ENCODE assay signal across 27 cellular contexts in the genomic region with DNA sequence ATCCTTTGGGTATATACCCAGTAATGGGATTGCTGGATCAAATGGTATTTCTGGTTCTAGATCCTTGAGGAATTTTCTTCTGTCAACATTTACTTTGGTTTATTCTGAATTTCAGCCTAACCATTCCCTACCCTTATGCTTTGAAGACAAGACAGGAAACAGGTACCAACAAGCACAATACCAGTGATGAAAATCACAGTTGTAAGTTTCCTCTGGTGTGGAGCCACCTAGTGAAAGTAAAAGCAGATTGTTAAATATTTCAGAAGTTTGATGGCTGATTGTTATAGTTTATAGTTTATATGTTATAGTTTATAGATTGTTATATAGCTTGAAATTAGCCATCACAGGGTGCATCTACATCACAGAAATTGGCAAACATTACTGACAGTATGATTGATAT.
DNase-seq lines count a peak whose midpoint lies in the region; ATAC-seq, FAIRE-seq and TF ChIP-seq lines count a peak whose summit lies in the region.
"Had no signal": no experiment of that assay in that cellular context is flagged by ENCODE, and none has a peak within 500 bp of the region (broad histone marks: within the 10 kb centered on the region; RNA-seq: fewer than 3 reads in every experiment).

No MANE protein-coding gene starts in this region.

- H4K20me1 ChIP-seq in astrocyte (ENCODE audit: insufficient read depth, low read length), result no peaks in the 10 kb centered on the region

- H3K4me3 ChIP-seq in astrocyte (ENCODE audit: insufficient read depth, low read depth, low read length) (no peak overlapping the region), kidney epithelial cell (ENCODE audit: low read depth, low read length) (no peak overlapping the region)
- H3K4me3 ChIP-seq: dorsolateral prefrontal cortex, gastroesophageal sphincter had no signal

- H3K27ac ChIP-seq in astrocyte (ENCODE audit: low read depth, low read length), result no peak overlapping the region
- H3K27ac ChIP-seq: 22Rv1, dorsolateral prefrontal cortex, gastroesophageal sphincter had no signal

- no peaks in the 10 kb centered on the region for H3K4me1 Mint-ChIP-seq in astrocyte (ENCODE audit: low read depth, unreplicated experiment)
- H3K4me1 Mint-ChIP-seq: activated CD4-positive, alpha-beta T cell treated with anti-CD3 and anti-CD28 coated beads, Interleukin-2, amount 10 ng/mL, durations not matched to agents 24 days and 14 days; activated T-helper 17 cell treated with anti-CD3 and anti-CD28 coated beads, Interleukin-2, amount 50 U/mL, for 72 hours; memory B cell; naive B cell had no signal

- TF ChIP-seq CTCF in LNCAP (IDR thresholded peaks at IDR 0.05) (peak; percentile 14; the same call in 1 of the 2 replicates), astrocyte (IDR thresholded peaks at IDR 0.05; ENCODE audit: insufficient read depth, low read depth, low read length) (no peak), kidney epithelial cell (IDR thresholded peaks at IDR 0.05; ENCODE audit: insufficient read depth, low read length, poor library complexity, severe bottlenecking) (peak; percentile 13)

- peak; percentile 10 for DNase-seq in DMS53 (lab: John Stamatoyannopoulos, UW)
- DNase-seq in DMS53 treated with DMSO at 0.1 percent for 48 hours (lab: John Stamatoyannopoulos, UW; ENCODE audit: unreplicated experiment), result no peak
- peak; percentile 12 for DNase-seq in astrocyte (ENCODE audit: low read depth)
- no peak for DNase-seq in kidney epithelial cell (ENCODE audit: low read depth)
- no peak for DNase-seq in mesenteric fat pad (ENCODE audit: low spot score)
- DNase-seq in NCI-H146 treated with DMSO at 0.1 percent for 48 hours (lab: John Stamatoyannopoulos, UW; ENCODE audit: unreplicated experiment), result no peak
- DNase-seq: activated CD4-positive, alpha-beta T cell treated with anti-CD3 and anti-CD28 coated beads, Interleukin-2, amount 10 ng/mL, durations not matched to agents 24 days and 14 days; BE2C; dorsolateral prefrontal cortex; KBM-7; kidney; naive B cell; NCI-H1048; NCI-H2029 treated with DMSO at 0.1 percent for 48 hours; NCI-H446; right cardiac atrium; SHP77; stimulated activated CD8-positive, alpha-beta memory T cell treated with anti-CD3 and anti-CD28 coated beads, Interleukin-4, amount 100 ng/mL, for 48 hours; T-helper 1 cell had no signal

- no peak overlapping the region for H3K27ac Mint-ChIP-seq in astrocyte (ENCODE audit: unreplicated experiment)
- H3K27ac Mint-ChIP-seq: activated CD4-positive, alpha-beta T cell treated with anti-CD3 and anti-CD28 coated beads, Interleukin-2, amount 10 ng/mL, durations not matched to agents 24 days and 14 days; activated naive CD8-positive, alpha-beta T cell; activated T-helper 17 cell treated with anti-CD3 and anti-CD28 coated beads, Interleukin-2, amount 50 U/mL, for 72 hours; memory B cell; naive B cell had no signal

- H3K9ac ChIP-seq in astrocyte (ENCODE audit: low read length), result no peak overlapping the region

- no peak overlapping the region for H3K4me2 ChIP-seq in astrocyte (ENCODE audit: low read length)

- no peaks in the 10 kb centered on the region for H3K79me2 ChIP-seq in astrocyte (ENCODE audit: insufficient read depth, low read length)

- H3K27me3 Mint-ChIP-seq in astrocyte (ENCODE audit: low read depth, unreplicated experiment), result no peaks in the 10 kb centered on the region
- H3K27me3 Mint-ChIP-seq: activated CD4-positive, alpha-beta T cell treated with anti-CD3 and anti-CD28 coated beads, Interleukin-2, amount 10 ng/mL, durations not matched to agents 24 days and 14 days; activated naive CD8-positive, alpha-beta T cell; activated T-helper 17 cell treated with anti-CD3 and anti-CD28 coated beads, Interleukin-2, amount 50 U/mL, for 72 hours; memory B cell; naive B cell had no signal

- H3K4me3 Mint-ChIP-seq in astrocyte (ENCODE audit: unreplicated experiment), result no peak overlapping the region
- H3K4me3 Mint-ChIP-seq: activated CD4-positive, alpha-beta T cell treated with anti-CD3 and anti-CD28 coated beads, Interleukin-2, amount 10 ng/mL, durations not matched to agents 24 days and 14 days; activated naive CD8-positive, alpha-beta T cell; activated T-helper 17 cell treated with anti-CD3 and anti-CD28 coated beads, Interleukin-2, amount 50 U/mL, for 72 hours; memory B cell; naive B cell had no signal

- H3K36me3 Mint-ChIP-seq in astrocyte (ENCODE audit: low read depth, unreplicated experiment), result no peaks in the 10 kb centered on the region
- H3K36me3 Mint-ChIP-seq: activated naive CD8-positive, alpha-beta T cell; memory B cell had no signal

- ATAC-seq in GM21825 (IDR thresholded peaks at IDR 0.05; ENCODE audit: unreplicated experiment), result no peak
- ATAC-seq: activated T-helper 17 cell treated with anti-CD3 and anti-CD28 coated beads, Interleukin-2, amount 50 U/mL, for 72 hours; gastroesophageal sphincter; right cardiac atrium had no signal

- H3K4me1 ChIP-seq in astrocyte (ENCODE audit: insufficient read depth, low read length), result no peaks in the 10 kb centered on the region
- H3K4me1 ChIP-seq: BE2C, gastroesophageal sphincter had no signal

- no peaks in the 10 kb centered on the region for H3K9me3 Mint-ChIP-seq in astrocyte (ENCODE audit: unreplicated experiment)
- H3K9me3 Mint-ChIP-seq: activated CD4-positive, alpha-beta T cell treated with anti-CD3 and anti-CD28 coated beads, Interleukin-2, amount 10 ng/mL, durations not matched to agents 24 days and 14 days; activated T-helper 17 cell treated with anti-CD3 and anti-CD28 coated beads, Interleukin-2, amount 50 U/mL, for 72 hours had no signal

- H2AFZ ChIP-seq in astrocyte (ENCODE audit: low read depth, low read length), result no peak overlapping the region

- no peaks in the 10 kb centered on the region for H3K36me3 ChIP-seq in astrocyte (ENCODE audit: insufficient read depth, low read length)
- no peaks in the 10 kb centered on the region for H3K36me3 ChIP-seq in kidney epithelial cell (ENCODE audit: control insufficient read depth, insufficient read depth, low read length)
- H3K36me3 ChIP-seq: BE2C, gastroesophageal sphincter had no signal

- FAIRE-seq in astrocyte (lab: Jason Lieb, UNC), result no peak
- FAIRE-seq: GM18507, kidney had no signal

- H3K27me3 ChIP-seq in astrocyte (ENCODE audit: insufficient read depth, low read length) (no peaks in the 10 kb centered on the region), kidney epithelial cell (ENCODE audit: control insufficient read depth, insufficient read depth, low read length) (no peaks in the 10 kb centered on the region)
- H3K27me3 ChIP-seq: BE2C, dorsolateral prefrontal cortex, gastroesophageal sphincter had no signal

- no peaks in the 10 kb centered on the region for H3K9me3 ChIP-seq in astrocyte (ENCODE audit: insufficient read depth, low read depth, low read length)
- H3K9me3 ChIP-seq: BE2C, gastroesophageal sphincter had no signal

Comparison
In these comparisons a context has a peak if more than half of its experiments do, and no peak if none do; other contexts are left out.
1. DNase-seq: peak in DMS53 (single experiment) and astrocyte (single experiment); none in DMS53 treated with DMSO at 0.1 percent for 48 hours (single experiment), kidney epithelial cell (single experiment), mesenteric fat pad (single experiment) and NCI-H146 treated with DMSO at 0.1 percent for 48 hours (single experiment).